Comparison of ENCODE assay signal across 1 cellular context in genomic region chr10:95440756-95441546, GRCh38.
A peak's percentile ranks its signal among the peaks of the same experiment; 100 is the strongest.
TF ChIP-seq lines count a peak whose summit lies in the region.

No MANE protein-coding gene starts in this region.

TF ChIP-seq in K562, 482 proteins besides CTCF, POLR2A, EP300 and RAD21 (continued from another document):
- TF ChIP-seq HES1 (IDR thresholded peaks at IDR 0.05; ENCODE audit: low read depth) (no peak), SP1 (CRISPR knock-in tag; IDR thresholded peaks at IDR 0.05) (no peak), RNF2 (IDR thresholded peaks at IDR 0.05) (no peak), YBX1 (IDR thresholded peaks at IDR 0.05) (no peak), SRF (CRISPR knock-in tag; IDR thresholded peaks at IDR 0.05) (peak in 1 of 2 experiments; percentile 91; a peak in 3 of 4 replicates), L3MBTL2 (IDR thresholded peaks at IDR 0.05) (peak; percentile 72), SREBF1 (IDR thresholded peaks at IDR 0.05; ENCODE audit: borderline replicate concordance, low read depth, low read length) (no peak), IFI16 (CRISPR knock-in tag; IDR thresholded peaks at IDR 0.05) (no peak), PBX2 (CRISPR knock-in tag; IDR thresholded peaks at IDR 0.05; ENCODE audit: low read depth) (no peak), PBX2 (tag; conservative IDR thresholded peaks at IDR 0.05; ENCODE audit: low read depth) (0 out of 2 replicates have a peak, but pooled peaks have one; percentile 24)
